In genomic region chr21:19501115-19501514, GRCh38 we compare ENCODE assay signal across 8 cellular contexts.
"Had no signal": no experiment of that assay in that cellular context is flagged by ENCODE, and none has a peak within 500 bp of the region (broad histone marks: within the 10 kb centered on the region; RNA-seq: fewer than 3 reads in every experiment).

No MANE protein-coding gene starts in this region.

- H3K4me3 ChIP-seq: GM23248, HAP-1, K562 had no signal

- H2AFZ ChIP-seq: GM23248 had no signal

- H3K9ac ChIP-seq: GM23248 had no signal

- DNase-seq: GM23248, GOT3, H7, IMR-90 had no signal

- H3K27ac ChIP-seq: GM23248 had no signal

- ATAC-seq: HCT116, K562 had no signal

- H3K9me3 ChIP-seq: HAP-1 had no signal

- H3K36me3 ChIP-seq: HAP-1 had no signal

- H3K4me1 ChIP-seq: HAP-1 had no signal

- FAIRE-seq: HTR-8/SVneo, K562 had no signal
